Comparison of ENCODE assay signal across 1 cellular context in genomic region chr10:44383749-44384600, GRCh38.
TF ChIP-seq lines count a peak whose summit lies in the region.

No MANE protein-coding gene starts in this region.

TF ChIP-seq in GM23338, 12 proteins besides CTCF, POLR2A, EP300 and RAD21 (continued from another document):
- TF ChIP-seq ZNF462 (CRISPR knock-in tag; IDR thresholded peaks at IDR 0.05) (no peak), REST (IDR thresholded peaks at IDR 0.05; ENCODE audit: unreplicated experiment) (no peak), STAT1 (IDR thresholded peaks at IDR 0.05; ENCODE audit: unreplicated experiment) (no peak), NANOG (IDR thresholded peaks at IDR 0.05; ENCODE audit: borderline replicate concordance) (no peak), EZH2phosphoT487 (IDR thresholded peaks at IDR 0.05; ENCODE audit: unreplicated experiment) (no peak), ZNF331 (CRISPR knock-in tag; IDR thresholded peaks at IDR 0.05; ENCODE audit: low read depth) (no peak), JUNB (IDR thresholded peaks at IDR 0.05; ENCODE audit: unreplicated experiment) (no peak), EZH2 (IDR thresholded peaks at IDR 0.05; ENCODE audit: low read depth, unreplicated experiment) (no peak), ETS1 (IDR thresholded peaks at IDR 0.05) (no peak)
